ENCODE assay signal across 28 cellular contexts in the genomic region with DNA sequence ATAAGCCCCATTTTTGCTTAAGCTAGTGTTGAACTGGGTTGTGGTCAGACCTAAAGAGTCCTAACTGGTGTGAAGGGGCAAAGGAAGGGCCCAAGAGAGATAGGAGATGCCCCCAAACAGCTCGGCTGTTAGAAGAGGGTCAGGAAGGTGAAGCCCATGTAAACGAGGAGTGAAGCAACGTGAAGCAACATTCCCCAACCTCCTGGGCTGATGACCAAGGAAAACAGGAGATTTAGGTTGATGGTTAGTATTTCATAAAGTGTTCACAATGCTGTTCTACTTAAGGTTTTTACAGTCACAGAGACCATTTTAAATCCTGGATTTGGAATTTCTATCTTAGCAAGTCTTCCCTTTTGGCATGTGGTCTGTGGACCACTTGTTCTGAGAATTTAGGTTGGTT.
"Had no signal": no experiment of that assay in that cellular context is flagged by ENCODE, and none has a peak within 500 bp of the region (broad histone marks: within the 10 kb centered on the region; RNA-seq: fewer than 3 reads in every experiment).

No MANE protein-coding gene starts in this region.

- H3K36me3 Mint-ChIP-seq: immature natural killer cell; memory B cell; mesothelial cell of epicardium; natural killer cell; neural progenitor cell; stimulated activated memory B cell treated with anti-CD40 and anti-IgM and Interleukin-4, amounts not matched to agents 10 μg/mL and 1 μg/mL and 100 μg/mL, for 72 hours had no signal

- H3K36me3 ChIP-seq: left ventricle myocardium inferior, lower lobe of right lung, neural progenitor cell, pancreas, spleen, tibial artery, upper lobe of left lung, uterus had no signal

- H3K4me1 Mint-ChIP-seq: immature natural killer cell; natural killer cell; stimulated activated memory B cell treated with anti-CD40 and anti-IgM and Interleukin-4, amounts not matched to agents 10 μg/mL and 1 μg/mL and 100 μg/mL, for 72 hours had no signal

- H3K27ac Mint-ChIP-seq: endodermal cell; immature natural killer cell; memory B cell; mesothelial cell of epicardium; natural killer cell; neural progenitor cell; progenitor cell of endocrine pancreas; stimulated activated memory B cell treated with anti-CD40 and anti-IgM and Interleukin-4, amounts not matched to agents 10 μg/mL and 1 μg/mL and 100 μg/mL, for 72 hours; stimulated activated naive CD8-positive, alpha-beta T cell treated with anti-CD3 and anti-CD28 coated beads, Interleukin-15, Interleukin-2, amounts not matched to agents 100 ng/mL and 50 ng/mL, for 24 hours had no signal

- H3K4me3 Mint-ChIP-seq: endodermal cell; immature natural killer cell; memory B cell; mesothelial cell of epicardium; natural killer cell; neural progenitor cell; stimulated activated memory B cell treated with anti-CD40 and anti-IgM and Interleukin-4, amounts not matched to agents 10 μg/mL and 1 μg/mL and 100 μg/mL, for 72 hours; stimulated activated naive CD8-positive, alpha-beta T cell treated with anti-CD3 and anti-CD28 coated beads, Interleukin-15, Interleukin-2, amounts not matched to agents 100 ng/mL and 50 ng/mL, for 24 hours had no signal

- H3K4me3 ChIP-seq: coronary artery, left ventricle myocardium inferior, lower lobe of right lung, neural progenitor cell, pancreas, spleen, tibial artery, upper lobe of left lung, uterus had no signal

- H3K9me3 Mint-ChIP-seq: stimulated activated memory B cell treated with anti-CD40 and anti-IgM and Interleukin-4, amounts not matched to agents 10 μg/mL and 1 μg/mL and 100 μg/mL, for 72 hours had no signal

- H3K4me2 ChIP-seq: neural progenitor cell had no signal

- DNase-seq: effector CD4-positive, alpha-beta T cell; endodermal cell; erythroblast; foreskin keratinocyte; immature natural killer cell; kidney; left cardiac atrium; left ventricle myocardium inferior; lower lobe of right lung; natural killer cell; occipital lobe; pancreas; right cardiac atrium; spleen; stimulated activated CD4-positive, alpha-beta T cell treated with anti-CD3 and anti-CD28 coated beads, Interleukin-15, amount 100 ng/mL, for 24 hours; stimulated activated CD4-positive, alpha-beta T cell treated with anti-CD3 and anti-CD28 coated beads, Interleukin-1b, Interleukin-23, amount 100 ng/mL, for 48 hours; stimulated activated CD4-positive, alpha-beta T cell treated with anti-CD3 and anti-CD28 coated beads, Interleukin-4, amount 100 ng/mL, for 24 hours; tibial artery; upper lobe of left lung; uterus had no signal

- H3K4me1 ChIP-seq: left ventricle myocardium inferior, lower lobe of right lung, pancreas, spleen, tibial artery, upper lobe of left lung, uterus had no signal

- H2AFZ ChIP-seq: neural progenitor cell had no signal

- H3K9me3 ChIP-seq: pancreas, tibial artery, upper lobe of left lung, uterus had no signal

- FAIRE-seq: endothelial cell of umbilical vein, kidney, pancreas had no signal

- H3K27ac ChIP-seq: coronary artery, foreskin keratinocyte, left ventricle myocardium inferior, lower lobe of right lung, neural progenitor cell, pancreas, spleen, tibial artery, upper lobe of left lung, uterus had no signal

- H3K27me3 Mint-ChIP-seq: progenitor cell of endocrine pancreas had no signal

- ATAC-seq: foreskin keratinocyte; left cardiac atrium; lower lobe of right lung; natural killer cell; pancreas; right cardiac atrium; stimulated activated memory B cell treated with anti-CD40 and anti-IgM and Interleukin-4, amounts not matched to agents 10 μg/mL and 1 μg/mL and 100 μg/mL, for 72 hours had no signal

- H3K9ac ChIP-seq: neural progenitor cell had no signal

- H3K27me3 ChIP-seq: foreskin keratinocyte, neural progenitor cell, pancreas, spleen, tibial artery, upper lobe of left lung, uterus had no signal
